25 cellular contexts compared by ENCODE assay signal in the genomic region with DNA sequence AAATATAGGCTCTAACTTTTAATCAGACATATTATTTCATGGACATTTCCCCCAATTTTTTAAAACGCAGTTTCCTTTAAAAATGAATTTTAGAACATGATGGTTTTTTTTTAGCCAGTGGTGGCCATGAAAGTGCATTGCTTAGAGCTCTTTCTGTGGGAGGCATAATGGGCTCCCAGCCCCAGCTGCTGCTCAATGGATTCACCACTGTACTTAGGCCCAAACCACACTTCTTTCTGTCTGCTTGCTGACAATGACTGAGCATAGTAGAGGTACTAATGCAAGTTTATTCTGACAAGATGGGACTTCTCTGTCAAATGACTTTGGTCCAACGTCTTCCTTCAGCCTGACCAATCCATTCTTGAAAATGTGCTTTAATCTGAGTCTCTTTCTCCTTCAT.
"Had no signal": no experiment of that assay in that cellular context is flagged by ENCODE, and none has a peak within 500 bp of the region (broad histone marks: within the 10 kb centered on the region; RNA-seq: fewer than 3 reads in every experiment).

No MANE protein-coding gene starts in this region.

- H3K27ac ChIP-seq: colonic mucosa, coronary artery, dorsolateral prefrontal cortex, epithelial cell of prostate, esophagus muscularis mucosa, esophagus squamous epithelium, foreskin keratinocyte, gastrocnemius medialis, gastroesophageal sphincter, heart left ventricle, heart right ventricle had no signal

- DNase-seq: colonic mucosa; cortex of kidney; dermis blood vessel endothelial cell; dorsolateral prefrontal cortex; effector CD4-positive, alpha-beta T cell; effector CD8-positive, alpha-beta T cell; effector memory CD4-positive, alpha-beta T cell; effector memory CD8-positive, alpha-beta T cell; endodermal cell; erythroblast; esophagus squamous epithelium; foreskin fibroblast; foreskin keratinocyte; foreskin melanocyte; gastrocnemius medialis; glutamatergic neuron; head of caudate nucleus; heart left ventricle; heart right ventricle had no signal

- H3K9me3 Mint-ChIP-seq: dendritic cell treated with granulocyte-macrophage colony-stimulating factor and Interleukin-4, amounts not matched to agents 40 ng/mL and 50 ng/mL, for 4 days had no signal

- H3K4me3 Mint-ChIP-seq: dendritic cell treated with granulocyte-macrophage colony-stimulating factor and Interleukin-4, amounts not matched to agents 40 ng/mL and 50 ng/mL, for 4 days; effector memory CD8-positive, alpha-beta T cell; endodermal cell had no signal

- H3K27me3 Mint-ChIP-seq: dendritic cell treated with granulocyte-macrophage colony-stimulating factor and Interleukin-4, amounts not matched to agents 40 ng/mL and 50 ng/mL, for 4 days; effector memory CD8-positive, alpha-beta T cell had no signal

- H3K9me3 ChIP-seq: colonic mucosa, esophagus squamous epithelium, gastroesophageal sphincter had no signal

- H3K36me3 ChIP-seq: colonic mucosa, esophagus muscularis mucosa, esophagus squamous epithelium, gastrocnemius medialis, gastroesophageal sphincter, heart left ventricle, heart right ventricle had no signal

- H3K4me3 ChIP-seq: colonic mucosa, coronary artery, dorsolateral prefrontal cortex, esophagus muscularis mucosa, esophagus squamous epithelium, gastrocnemius medialis, gastroesophageal sphincter, heart left ventricle, heart right ventricle had no signal

- ATAC-seq: effector memory CD8-positive, alpha-beta T cell; esophagus mucosa; foreskin keratinocyte; gastrocnemius medialis; gastroesophageal sphincter; heart left ventricle; heart right ventricle had no signal

- H3K4me1 ChIP-seq: colonic mucosa, esophagus muscularis mucosa, esophagus squamous epithelium, foreskin keratinocyte, gastrocnemius medialis, gastroesophageal sphincter, heart left ventricle, heart right ventricle had no signal

- H3K27ac Mint-ChIP-seq: dendritic cell treated with granulocyte-macrophage colony-stimulating factor and Interleukin-4, amounts not matched to agents 40 ng/mL and 50 ng/mL, for 4 days; effector memory CD8-positive, alpha-beta T cell; endodermal cell had no signal

- H3K27me3 ChIP-seq: colonic mucosa, esophagus muscularis mucosa, esophagus squamous epithelium, foreskin keratinocyte, gastrocnemius medialis, gastroesophageal sphincter, heart left ventricle, heart right ventricle had no signal

- H3K4me1 Mint-ChIP-seq: endodermal cell had no signal
